In the genomic region with DNA sequence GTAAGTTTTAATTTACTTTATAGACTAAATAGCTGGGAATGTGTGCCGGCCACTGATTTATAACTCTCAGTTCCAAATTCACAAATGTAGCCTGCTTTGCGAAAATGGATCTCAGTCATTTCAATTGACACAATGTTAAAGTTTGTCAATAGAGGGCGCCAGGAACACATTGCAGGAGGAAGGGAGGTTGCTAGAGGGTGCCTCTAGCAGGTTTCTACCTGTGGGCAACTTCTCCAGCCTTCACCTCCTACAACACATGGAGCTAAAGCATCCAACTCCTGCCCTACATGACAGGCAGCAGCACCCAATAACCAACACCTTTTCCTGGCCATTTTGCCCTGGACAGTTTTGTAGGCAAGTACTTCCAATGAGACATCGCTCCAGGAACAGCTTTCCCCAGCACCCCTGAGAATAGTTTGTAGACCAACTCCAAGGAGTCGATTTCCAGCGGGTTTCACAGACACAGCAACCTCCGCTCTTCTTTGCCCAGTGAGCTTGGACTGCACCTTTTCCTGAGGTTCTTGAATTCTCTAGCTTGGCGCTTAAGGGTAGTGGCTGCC, we compare ENCODE assay signal across 8 cellular contexts.
DNase-seq lines count a peak whose midpoint lies in the region; ATAC-seq and TF ChIP-seq lines count a peak whose summit lies in the region.

No MANE protein-coding gene starts in this region.

- H3K27me3 Mint-ChIP-seq in activated CD4-positive, alpha-beta T cell treated with anti-CD3 and anti-CD28 coated beads for 36 hours, result no peaks in the 10 kb centered on the region

- no peak for TF ChIP-seq POLR2A in GM18505 (IDR thresholded peaks at IDR 0.05; ENCODE audit: borderline replicate concordance, extremely low read depth, insufficient read depth, insufficient read length)

- H3K27me3 ChIP-seq in BJ (ENCODE audit: control insufficient read depth, insufficient read depth, low read length), result no peaks in the 10 kb centered on the region

- DNase-seq in BJ (ENCODE audit: low read depth) (no peak), OCI-M2 (lab: John Stamatoyannopoulos, UW; ENCODE audit: unreplicated experiment) (peak; percentile 4), fibroblast of villous mesenchyme (ENCODE audit: low read depth) (peak; percentile 28)
- DNase-seq in stimulated activated naive CD8-positive, alpha-beta T cell treated with anti-CD3 and anti-CD28 coated beads, Interleukin-15, Interleukin-2, amounts not matched to agents 100 U/mL and 50 U/mL, for 24 hours, result no peak
- DNase-seq in activated CD4-positive, alpha-beta T cell treated with anti-CD3 and anti-CD28 coated beads for 36 hours, result no peak

- peaks cover 8% of the 10 kb centered on the region for H3K9me3 Mint-ChIP-seq in activated CD4-positive, alpha-beta T cell treated with anti-CD3 and anti-CD28 coated beads for 36 hours (ENCODE audit: low read depth)

- H3K36me3 ChIP-seq in BJ (ENCODE audit: control insufficient read depth, insufficient read depth, low read length), result no peaks in the 10 kb centered on the region

- H3K4me3 Mint-ChIP-seq in activated CD4-positive, alpha-beta T cell treated with anti-CD3 and anti-CD28 coated beads for 36 hours, result no peak overlapping the region

- POLR2A ChIA-PET in BJ (lab: Charles Lee), result no interaction called here
- POLR2A ChIA-PET in activated CD4-positive, alpha-beta T cell treated with anti-CD3 and anti-CD28 coated beads for 36 hours (lab: Charles Lee), result no interaction called here

- TF ChIP-seq CTCF in BJ (IDR thresholded peaks at IDR 0.05; ENCODE audit: insufficient read depth, low read depth, low read length) (peak; percentile 65), fibroblast of villous mesenchyme (IDR thresholded peaks at IDR 0.05; ENCODE audit: insufficient read depth, low read depth, low read length) (peak; percentile 75)

- peak; percentile 52 for ATAC-seq in HG03066 (IDR thresholded peaks at IDR 0.05; ENCODE audit: low read depth, unreplicated experiment)
- no peak for ATAC-seq in GM18505 (IDR thresholded peaks at IDR 0.05; ENCODE audit: unreplicated experiment)
- no peak for ATAC-seq in stimulated activated naive CD8-positive, alpha-beta T cell treated with anti-CD3 and anti-CD28 coated beads, Interleukin-15, Interleukin-2, amounts not matched to agents 100 U/mL and 50 U/mL, for 24 hours
- no peak for ATAC-seq in activated CD4-positive, alpha-beta T cell treated with anti-CD3 and anti-CD28 coated beads for 36 hours
- no peak for ATAC-seq in HG02763 (IDR thresholded peaks at IDR 0.05; ENCODE audit: unreplicated experiment)

- no peaks in the 10 kb centered on the region for H3K4me1 Mint-ChIP-seq in activated CD4-positive, alpha-beta T cell treated with anti-CD3 and anti-CD28 coated beads for 36 hours

- H3K4me3 ChIP-seq in BJ (ENCODE audit: low read depth, low read length) (no peak overlapping the region), fibroblast of villous mesenchyme (ENCODE audit: low read depth, low read length) (no peak overlapping the region)

- CTCF ChIA-PET in BJ (lab: Yijun Ruan, JAX), result interaction anchor here (0.6 to 2.4 kb wide), 12 partner anchors 10 to 1352 kb away, joined by 3 to 15 read pairs (median 4); no protein-coding TSS in a partner anchor
- CTCF ChIA-PET in activated CD4-positive, alpha-beta T cell treated with anti-CD3 and anti-CD28 coated beads for 36 hours (lab: Charles Lee), result no interaction called here

- no peak overlapping the region for H3K27ac Mint-ChIP-seq in activated CD4-positive, alpha-beta T cell treated with anti-CD3 and anti-CD28 coated beads for 36 hours

- no peaks in the 10 kb centered on the region for H3K36me3 Mint-ChIP-seq in activated CD4-positive, alpha-beta T cell treated with anti-CD3 and anti-CD28 coated beads for 36 hours (ENCODE audit: low read depth)

- intact Hi-C loops in activated CD4-positive, alpha-beta T cell treated with anti-CD3 and anti-CD28 coated beads for 36 hours (cut with DNase I, micrococcal nuclease), result no loop called here

Comparison
In these comparisons a context has a peak if more than half of its experiments do, and no peak if none do; other contexts are left out.
1. DNase-seq: peak in OCI-M2 (single experiment) and fibroblast of villous mesenchyme (single experiment); none in BJ (single experiment), stimulated activated naive CD8-positive, alpha-beta T cell treated with anti-CD3 and anti-CD28 coated beads, Interleukin-15, Interleukin-2, amounts not matched to agents 100 U/mL and 50 U/mL, for 24 hours (single experiment) and activated CD4-positive, alpha-beta T cell treated with anti-CD3 and anti-CD28 coated beads for 36 hours (single experiment).